In genomic region chr11:8503872-8504491, GRCh38 we compare ENCODE assay signal across 27 cellular contexts.
DNase-seq lines count a peak whose midpoint lies in the region; ATAC-seq and TF ChIP-seq lines count a peak whose summit lies in the region.
"Had no signal": no experiment of that assay in that cellular context is flagged by ENCODE, and none has a peak within 500 bp of the region (broad histone marks: within the 10 kb centered on the region; RNA-seq: fewer than 3 reads in every experiment).

No MANE protein-coding gene starts in this region.

- TF ChIP-seq CTCF in left ventricle myocardium inferior (IDR thresholded peaks at IDR 0.05; ENCODE audit: borderline replicate concordance) = no peak
- no peak for TF ChIP-seq CTCF in RWPE2 (IDR thresholded peaks at IDR 0.05; ENCODE audit: poor library complexity, severe bottlenecking)

- H3K27ac ChIP-seq in left ventricle myocardium inferior (replicated peaks) (peak overlapping the region; percentile 40), RWPE2 (ENCODE audit: poor library complexity, severe bottlenecking) (no peak overlapping the region)
- H3K27ac ChIP-seq: neutrophil, prostate gland, upper lobe of left lung had no signal

- peak; percentile 23; the same call in 2 of the 3 replicates for ATAC-seq in RWPE2 (ENCODE audit: low read depth)
- ATAC-seq in left colon = peak; percentile 99
- ATAC-seq in HG02970 (IDR thresholded peaks at IDR 0.05; ENCODE audit: low FRiP score, unreplicated experiment) = no peak
- no peak for ATAC-seq in GM18520 (IDR thresholded peaks at IDR 0.05; ENCODE audit: unreplicated experiment)
- ATAC-seq: activated CD8-positive, alpha-beta memory T cell treated with anti-CD3 and anti-CD28 coated beads, Interleukin-2, amount 10 ng/mL, durations not matched to agents 7 days and 5 days; GM12878; HCT116; stimulated activated naive CD8-positive, alpha-beta T cell treated with anti-CD3 and anti-CD28 coated beads, Interleukin-15, amount 100 ng/mL, for 72 hours; WTC11 had no signal

- no peaks in the 10 kb centered on the region for H3K27me3 ChIP-seq in left ventricle myocardium inferior (ENCODE audit: low read depth)
- H3K27me3 ChIP-seq in RWPE2 (ENCODE audit: insufficient read depth, poor library complexity, severe bottlenecking) = no peaks in the 10 kb centered on the region
- H3K27me3 ChIP-seq: neutrophil, upper lobe of left lung had no signal

- DNase-seq in left ventricle myocardium inferior = no peak
- DNase-seq in cardiac septum (ENCODE audit: low spot score) = no peak
- DNase-seq in RWPE2 (ENCODE audit: low spot score) = no peak
- DNase-seq in left colon = no peak
- DNase-seq in glomerular visceral epithelial cell (ENCODE audit: extremely low spot score) = no peak
- DNase-seq in G401 (ENCODE audit: low spot score) = no peak
- DNase-seq: ACHN; activated CD4-positive, alpha-beta T cell treated with anti-CD3 and anti-CD28 coated beads, Interleukin-2, amount 50 U/mL, for 1 hour; activated CD8-positive, alpha-beta memory T cell treated with anti-CD3 and anti-CD28 coated beads, Interleukin-2, amount 10 ng/mL, durations not matched to agents 7 days and 5 days; activated naive CD4-positive, alpha-beta T cell treated with anti-CD3 and anti-CD28 coated beads, Interleukin-2, amount 10 ng/mL, durations not matched to agents 7 days and 5 days; amniotic stem cell; cortex of kidney; DND-41; glutamatergic neuron; kidney; NCI-H1092 treated with DMSO at 0.1 percent for 48 hours; NCI-H82; stimulated activated naive CD8-positive, alpha-beta T cell treated with anti-CD3 and anti-CD28 coated beads, Interleukin-15, amount 100 ng/mL, for 72 hours; T-helper 9 cell; upper lobe of left lung had no signal

- intact Hi-C loops in left ventricle myocardium inferior (cut with micrococcal nuclease) (no loop called here), cardiac septum (cut with DNase I) (no loop called here), left colon (cut with DNase I, micrococcal nuclease) (no loop called here)

- H3K4me3 ChIP-seq in left ventricle myocardium inferior (no peak overlapping the region), RWPE2 (ENCODE audit: severe bottlenecking) (no peak overlapping the region)
- H3K4me3 ChIP-seq: GM12878, prostate gland, upper lobe of left lung had no signal

- H3K9me3 ChIP-seq in left ventricle myocardium inferior (replicated peaks) (peaks cover 6% of the 10 kb centered on the region), RWPE2 (ENCODE audit: severe bottlenecking) (no peaks in the 10 kb centered on the region)
- H3K9me3 ChIP-seq: neutrophil, prostate gland, upper lobe of left lung had no signal

- in situ Hi-C loops in G401 (cut with HindIII; ENCODE audit: low sequenced_read_pairs) = no loop called here

- H3K36me3 ChIP-seq in left ventricle myocardium inferior (no peaks in the 10 kb centered on the region), RWPE2 (ENCODE audit: low read depth) (no peaks in the 10 kb centered on the region)
- H3K36me3 ChIP-seq: neutrophil, prostate gland, upper lobe of left lung had no signal

- H3K4me1 ChIP-seq in left ventricle myocardium inferior = peaks cover 9% of the 10 kb centered on the region
- H3K4me1 ChIP-seq in RWPE2 (ENCODE audit: insufficient read depth, poor library complexity, severe bottlenecking) = peaks cover 4% of the 10 kb centered on the region
- H3K4me1 ChIP-seq: prostate gland, upper lobe of left lung had no signal

Comparison
In these comparisons a context has a peak if more than half of its experiments do, and no peak if none do; other contexts are left out.
1. ATAC-seq: peak in RWPE2 (single experiment) and left colon (single experiment); none in HG02970 (single experiment) and GM18520 (single experiment).